ENCODE assay signal across 20 cellular contexts in the genomic region with DNA sequence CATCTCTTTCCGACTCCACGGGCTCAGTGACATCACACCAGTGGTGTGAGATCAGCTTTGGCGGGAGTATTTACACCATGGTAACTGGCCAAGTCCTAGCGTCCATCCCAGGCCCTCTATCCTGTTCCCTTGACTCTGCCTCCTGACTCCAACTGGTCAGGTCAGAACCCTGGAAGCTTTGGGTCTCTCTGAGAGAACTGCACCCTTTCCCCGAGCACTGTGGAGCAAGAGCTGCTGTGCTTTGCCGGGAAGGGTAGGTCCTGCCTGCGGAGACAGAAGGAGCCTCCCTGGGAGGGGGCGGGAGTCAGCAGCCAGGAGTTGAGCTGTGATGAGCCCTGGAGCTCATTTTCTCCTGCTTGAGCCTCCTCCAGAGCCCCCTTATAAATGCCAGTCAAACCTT.
"Had no signal": no experiment of that assay in that cellular context is flagged by ENCODE, and none has a peak within 500 bp of the region (broad histone marks: within the 10 kb centered on the region; RNA-seq: fewer than 3 reads in every experiment).

No MANE protein-coding gene starts in this region.

- ATAC-seq: body of pancreas; foreskin keratinocyte; natural killer cell treated with Interleukin-12 subunit alpha and Interleukin-12 subunit beta and Interleukin-15 and Interleukin-18, amount 100 ng/mL, for 72 hours; stimulated activated naive CD8-positive, alpha-beta T cell treated with anti-CD3 and anti-CD28 coated beads, Interleukin-15, amount 100 ng/mL, for 72 hours had no signal

- H3K36me3 ChIP-seq: left ventricle myocardium inferior, tibial nerve had no signal

- H3K4me3 Mint-ChIP-seq: activated naive CD4-positive, alpha-beta T cell treated with anti-CD3 and anti-CD28 coated beads, Interleukin-2, amount 50 U/mL, for 24 hours; dendritic cell treated with granulocyte-macrophage colony-stimulating factor and Interleukin-4, amounts not matched to agents 40 ng/mL and 50 ng/mL, for 4 days; natural killer cell treated with Interleukin-12 subunit alpha and Interleukin-12 subunit beta and Interleukin-15 and Interleukin-18, amount 100 ng/mL, for 72 hours; stimulated activated naive CD8-positive, alpha-beta T cell treated with anti-CD3 and anti-CD28 coated beads, Interleukin-15, amount 100 ng/mL, for 72 hours had no signal

- H3K36me3 Mint-ChIP-seq: activated naive CD4-positive, alpha-beta T cell treated with anti-CD3 and anti-CD28 coated beads, Interleukin-2, amount 50 U/mL, for 24 hours; natural killer cell treated with Interleukin-12 subunit alpha and Interleukin-12 subunit beta and Interleukin-15 and Interleukin-18, amount 100 ng/mL, for 72 hours had no signal

- H3K9me3 ChIP-seq: body of pancreas, left ventricle myocardium inferior, tibial nerve had no signal

- H3K4me3 ChIP-seq: body of pancreas, left ventricle myocardium inferior, tibial nerve had no signal

- H3K27ac Mint-ChIP-seq: activated naive CD4-positive, alpha-beta T cell treated with anti-CD3 and anti-CD28 coated beads, Interleukin-2, amount 50 U/mL, for 24 hours; dendritic cell treated with granulocyte-macrophage colony-stimulating factor and Interleukin-4, amounts not matched to agents 40 ng/mL and 50 ng/mL, for 4 days; natural killer cell treated with Interleukin-12 subunit alpha and Interleukin-12 subunit beta and Interleukin-15 and Interleukin-18, amount 100 ng/mL, for 72 hours; progenitor cell of endocrine pancreas had no signal

- H3K27me3 Mint-ChIP-seq: activated naive CD4-positive, alpha-beta T cell treated with anti-CD3 and anti-CD28 coated beads, Interleukin-2, amount 50 U/mL, for 24 hours; natural killer cell treated with Interleukin-12 subunit alpha and Interleukin-12 subunit beta and Interleukin-15 and Interleukin-18, amount 100 ng/mL, for 72 hours; stimulated activated naive CD8-positive, alpha-beta T cell treated with anti-CD3 and anti-CD28 coated beads, Interleukin-15, amount 100 ng/mL, for 72 hours had no signal

- H3K4me1 ChIP-seq: body of pancreas, foreskin keratinocyte, left ventricle myocardium inferior had no signal

- H3K27ac ChIP-seq: body of pancreas, foreskin keratinocyte, left ventricle myocardium inferior, tibial nerve, VCaP had no signal

- H3K4me1 Mint-ChIP-seq: activated naive CD4-positive, alpha-beta T cell treated with anti-CD3 and anti-CD28 coated beads, Interleukin-2, amount 50 U/mL, for 24 hours had no signal

- FAIRE-seq: urothelium cell line had no signal

- H3K9me3 Mint-ChIP-seq: activated naive CD4-positive, alpha-beta T cell treated with anti-CD3 and anti-CD28 coated beads, Interleukin-2, amount 50 U/mL, for 24 hours; dendritic cell treated with granulocyte-macrophage colony-stimulating factor and Interleukin-4, amounts not matched to agents 40 ng/mL and 50 ng/mL, for 4 days; natural killer cell treated with Interleukin-12 subunit alpha and Interleukin-12 subunit beta and Interleukin-15 and Interleukin-18, amount 100 ng/mL, for 72 hours had no signal

- DNase-seq: activated CD4-positive, alpha-beta T cell treated with anti-CD3 and anti-CD28 coated beads for 1 hour; activated gamma-delta T cell treated with Interleukin-2 at 50 U/mL for 16 hours; activated T-cell treated with anti-CD3 and anti-CD28 coated beads, Interleukin-2, amount 50 U/mL, for 1 hour; anterior cingulate cortex; body of pancreas; effector CD8-positive, alpha-beta T cell; foreskin keratinocyte; left ventricle myocardium inferior; midbrain; occipital lobe; stimulated activated CD4-positive, alpha-beta T cell treated with anti-CD3 and anti-CD28 coated beads, Interleukin-4, amount 100 ng/mL, for 24 hours; stimulated activated naive CD8-positive, alpha-beta T cell treated with anti-CD3 and anti-CD28 coated beads, Interleukin-15, amount 100 ng/mL, for 72 hours; T-helper 2 cell had no signal

- H3K27me3 ChIP-seq: body of pancreas, foreskin keratinocyte, tibial nerve had no signal
